22 cellular contexts compared by ENCODE assay signal in genomic region chr22:45915841-45916240, GRCh38.
"Had no signal": no experiment of that assay in that cellular context is flagged by ENCODE, and none has a peak within 500 bp of the region (broad histone marks: within the 10 kb centered on the region; RNA-seq: fewer than 3 reads in every experiment).

No MANE protein-coding gene starts in this region.

- H3K4me3 Mint-ChIP-seq: dendritic cell treated with granulocyte-macrophage colony-stimulating factor and Interleukin-4, amounts not matched to agents 40 ng/mL and 50 ng/mL, for 4 days; effector memory CD8-positive, alpha-beta T cell; endodermal cell; mesothelial cell of epicardium had no signal

- H3K9me3 ChIP-seq: colonic mucosa, mucosa of descending colon had no signal

- H3K4me1 ChIP-seq: colonic mucosa, gastroesophageal sphincter had no signal

- H3K4me1 Mint-ChIP-seq: endodermal cell had no signal

- ATAC-seq: effector memory CD8-positive, alpha-beta T cell; esophagus mucosa; gastroesophageal sphincter; heart right ventricle; left cardiac atrium; left lung; left ventricle myocardium superior; lower lobe of right lung; mucosa of descending colon had no signal

- H3K27ac ChIP-seq: colonic mucosa, epithelial cell of prostate, esophagus squamous epithelium, gastroesophageal sphincter, heart right ventricle, left lung, lower lobe of right lung had no signal

- H3K4me3 ChIP-seq: colonic mucosa, esophagus squamous epithelium, gastroesophageal sphincter, heart right ventricle, left lung, lower lobe of right lung, mucosa of descending colon had no signal

- DNase-seq: colonic mucosa; cortex of kidney; effector CD8-positive, alpha-beta T cell; effector memory CD8-positive, alpha-beta T cell; endodermal cell; erythroblast; esophagus squamous epithelium; foreskin fibroblast; head of caudate nucleus; heart right ventricle; hippocampal formation; left cardiac atrium; left lung; left ventricle myocardium superior; lower lobe of right lung; mesenchymal stem cell; mucosa of descending colon had no signal

- H3K36me3 Mint-ChIP-seq: mesothelial cell of epicardium had no signal

- H3K36me3 ChIP-seq: colonic mucosa, esophagus squamous epithelium, gastroesophageal sphincter, heart right ventricle, left lung, lower lobe of right lung had no signal

- H3K27me3 ChIP-seq: colonic mucosa had no signal

- H3K27ac Mint-ChIP-seq: dendritic cell treated with granulocyte-macrophage colony-stimulating factor and Interleukin-4, amounts not matched to agents 40 ng/mL and 50 ng/mL, for 4 days; effector memory CD8-positive, alpha-beta T cell; endodermal cell; mesothelial cell of epicardium had no signal
